Comparison of ENCODE assay signal across 8 cellular contexts in genomic region chr12:24948452-24948815, GRCh38. TPM values are rescaled to one million over a fixed set of nuclear protein-coding genes. Genes with fewer than 3 reads are reported as not detected.
DNase-seq lines count a peak whose midpoint lies in the region; ATAC-seq, FAIRE-seq and TF ChIP-seq lines count a peak whose summit lies in the region.

No MANE protein-coding gene starts in this region.

- H3K4me3 ChIP-seq in A549 = peak overlapping the region; percentile 60
- peak overlapping the region; percentile 96 for H3K4me3 ChIP-seq in HUES64 (ENCODE audit: low read length)

- peaks cover 66% of the 10 kb centered on the region for H3K27me3 Mint-ChIP-seq in activated T-cell treated with anti-CD3 and anti-CD28 coated beads, Interleukin-2, amount 50 U/mL, for 24 hours
- peaks cover 36% of the 10 kb centered on the region for H3K27me3 Mint-ChIP-seq in progenitor cell of endocrine pancreas

- H3K9me3 Mint-ChIP-seq in activated T-cell treated with anti-CD3 and anti-CD28 coated beads, Interleukin-2, amount 50 U/mL, for 24 hours = no peaks in the 10 kb centered on the region
- H3K9me3 Mint-ChIP-seq in progenitor cell of endocrine pancreas (ENCODE audit: low read depth) = no peaks in the 10 kb centered on the region

- H3K4me1 Mint-ChIP-seq in activated T-cell treated with anti-CD3 and anti-CD28 coated beads, Interleukin-2, amount 50 U/mL, for 24 hours (ENCODE audit: low read depth) = peaks cover 64% of the 10 kb centered on the region
- peaks cover 35% of the 10 kb centered on the region for H3K4me1 Mint-ChIP-seq in progenitor cell of endocrine pancreas (ENCODE audit: low read depth)

- TF ChIP-seq RAD21 in A549 (conservative IDR thresholded peaks at IDR 0.05 in 1 of 2, IDR thresholded peaks at IDR 0.05 in 1 of 2) = no peak

- CTCF ChIA-PET in A549 (lab: Yijun Ruan, JAX) = no interaction called here

- peak; percentile 61 to 76 for ATAC-seq in A549
- ATAC-seq in GM18873 (IDR thresholded peaks at IDR 0.05; ENCODE audit: low FRiP score, unreplicated experiment) = peak; percentile 33
- ATAC-seq in Right ventricle myocardium superior (ENCODE audit: poor library complexity) = peak; percentile 45
- no peak for ATAC-seq in GM19452 (IDR thresholded peaks at IDR 0.05; ENCODE audit: unreplicated experiment)

- H3K27ac Mint-ChIP-seq in activated T-cell treated with anti-CD3 and anti-CD28 coated beads, Interleukin-2, amount 50 U/mL, for 24 hours = peak overlapping the region; percentile 90
- peak overlapping the region; percentile 91 for H3K27ac Mint-ChIP-seq in progenitor cell of endocrine pancreas

- 1% methylated on average over 18 of the region's 18 CpGs for WGBS in A549 (ENCODE audit: missing lambda C conversion rate)
- under 1% methylated on average over 18 of the region's 18 CpGs for WGBS in HUES64

- TF ChIP-seq POLR2A in A549 (IDR thresholded peaks at IDR 0.05; ENCODE audit: low read length) = no peak

- peak; percentile 22 to 31 for DNase-seq in A549 (ENCODE audit: low read depth in 1 of 2, low spot score in 1 of 2)
- peak; percentile 61 for DNase-seq in activated T-cell treated with anti-CD3 and anti-CD28 coated beads, Interleukin-2, amount 50 U/mL, for 24 hours
- no peak for DNase-seq in Right ventricle myocardium superior
- no peak for DNase-seq in progenitor cell of endocrine pancreas (ENCODE audit: low spot score, unreplicated experiment)
- DNase-seq in SHP77 (lab: John Stamatoyannopoulos, UW) = no peak

- H3K4me2 ChIP-seq in A549 = peak overlapping the region; percentile 85

- no peak for TF ChIP-seq CTCF in A549 (IDR thresholded peaks at IDR 0.05)
- no peak for TF ChIP-seq CTCF in progenitor cell of endocrine pancreas (IDR thresholded peaks at IDR 0.05; ENCODE audit: unreplicated experiment)

- no peak for TF ChIP-seq EP300 in A549 (IDR thresholded peaks at IDR 0.05)

- peaks cover 12% of the 10 kb centered on the region for H3K36me3 Mint-ChIP-seq in activated T-cell treated with anti-CD3 and anti-CD28 coated beads, Interleukin-2, amount 50 U/mL, for 24 hours (ENCODE audit: low read depth)
- peaks cover 5% of the 10 kb centered on the region for H3K36me3 Mint-ChIP-seq in progenitor cell of endocrine pancreas (ENCODE audit: insufficient read depth)

- FAIRE-seq in A549 (lab: Jason Lieb, UNC) = no peak

- H3K27me3 ChIP-seq in HUES64 (ENCODE audit: insufficient read depth, low read length) = no peaks in the 10 kb centered on the region

- POLR2A ChIA-PET in A549 (lab: Yijun Ruan, JAX) = no interaction called here

- peak overlapping the region; percentile 81 for H3K4me3 Mint-ChIP-seq in activated T-cell treated with anti-CD3 and anti-CD28 coated beads, Interleukin-2, amount 50 U/mL, for 24 hours
- peak overlapping the region; percentile 90 for H3K4me3 Mint-ChIP-seq in progenitor cell of endocrine pancreas (ENCODE audit: low read depth)

- H3K9ac ChIP-seq in HUES64 (ENCODE audit: low read depth, low read length) = peak overlapping the region; percentile 99

- H3K9me3 ChIP-seq in A549 (no peaks in the 10 kb centered on the region), HUES64 (ENCODE audit: insufficient read depth, low read depth, low read length) (no peaks in the 10 kb centered on the region)

- H3K36me3 ChIP-seq in HUES64 (ENCODE audit: insufficient read depth, low read length) = peaks cover 20% of the 10 kb centered on the region; the same call in 1 of the 2 replicates

- intact Hi-C loops in Right ventricle myocardium superior (cut with DNase I) = no loop called here

- H3K4me1 ChIP-seq in A549 (peaks cover 9% of the 10 kb centered on the region; the same call in 2 of the 3 replicates), HUES64 (ENCODE audit: insufficient read depth, low read length) (peaks cover 52% of the 10 kb centered on the region)

- peak overlapping the region; percentile 75 to 93 for H3K27ac ChIP-seq in A549
- peak overlapping the region; percentile 99 for H3K27ac ChIP-seq in HUES64 (ENCODE audit: low read depth, low read length)

TF ChIP-seq in A549, 52 proteins besides CTCF, POLR2A, EP300 and RAD21:
- TF ChIP-seq JUN (IDR thresholded peaks at IDR 0.05) (no peak), GATA3 (IDR thresholded peaks at IDR 0.05; ENCODE audit: borderline replicate concordance) (no peak), ZFP36 (IDR thresholded peaks at IDR 0.05; ENCODE audit: borderline replicate concordance, partially characterized antibody) (no peak), PHF8 (IDR thresholded peaks at IDR 0.05; ENCODE audit: borderline replicate concordance, low read depth) (no peak), CBX2 (IDR thresholded peaks at IDR 0.05; ENCODE audit: borderline replicate concordance, low read depth) (no peak), POLR2AphosphoS2 (conservative IDR thresholded peaks at IDR 0.05; ENCODE audit: low read length) (no peak), CHD2 (IDR thresholded peaks at IDR 0.05; ENCODE audit: low read length, partially characterized antibody) (no peak), CHD4 (IDR thresholded peaks at IDR 0.05; ENCODE audit: borderline replicate concordance) (no peak), HOXB13 (CRISPR knock-in tag; IDR thresholded peaks at IDR 0.05; ENCODE audit: low read depth) (no peak), PBX3 (IDR thresholded peaks at IDR 0.05) (no peak), NFE2L2 (conservative IDR thresholded peaks at IDR 0.05; ENCODE audit: low read length) (no peak), FOSB (CRISPR knock-in tag; IDR thresholded peaks at IDR 0.05) (no peak), CEBPB (IDR thresholded peaks at IDR 0.05) (no peak), SMC3 (IDR thresholded peaks at IDR 0.05) (no peak), EHF (CRISPR knock-in tag; IDR thresholded peaks at IDR 0.05) (no peak), HOXA7 (CRISPR knock-in tag; IDR thresholded peaks at IDR 0.05) (no peak)
- TF ChIP-seq, protein P1, sequence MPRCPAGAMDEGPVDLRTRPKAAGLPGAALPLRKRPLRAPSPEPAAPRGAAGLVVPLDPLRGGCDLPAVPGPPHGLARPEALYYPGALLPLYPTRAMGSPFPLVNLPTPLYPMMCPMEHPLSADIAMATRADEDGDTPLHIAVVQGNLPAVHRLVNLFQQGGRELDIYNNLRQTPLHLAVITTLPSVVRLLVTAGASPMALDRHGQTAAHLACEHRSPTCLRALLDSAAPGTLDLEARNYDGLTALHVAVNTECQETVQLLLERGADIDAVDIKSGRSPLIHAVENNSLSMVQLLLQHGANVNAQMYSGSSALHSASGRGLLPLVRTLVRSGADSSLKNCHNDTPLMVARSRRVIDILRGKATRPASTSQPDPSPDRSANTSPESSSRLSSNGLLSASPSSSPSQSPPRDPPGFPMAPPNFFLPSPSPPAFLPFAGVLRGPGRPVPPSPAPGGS (IDR thresholded peaks at IDR 0.05) = no peak
- TF ChIP-seq, protein P2, sequence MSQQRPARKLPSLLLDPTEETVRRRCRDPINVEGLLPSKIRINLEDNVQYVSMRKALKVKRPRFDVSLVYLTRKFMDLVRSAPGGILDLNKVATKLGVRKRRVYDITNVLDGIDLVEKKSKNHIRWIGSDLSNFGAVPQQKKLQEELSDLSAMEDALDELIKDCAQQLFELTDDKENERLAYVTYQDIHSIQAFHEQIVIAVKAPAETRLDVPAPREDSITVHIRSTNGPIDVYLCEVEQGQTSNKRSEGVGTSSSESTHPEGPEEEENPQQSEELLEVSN (IDR thresholded peaks at IDR 0.05; ENCODE audit: borderline replicate concordance, low read depth) = no peak

RNA-seq across cellular contexts. Expression of gene BCAT1, which starts 0.5 kb away (rescaled TPM):
- polyA plus RNA-seq in A549 (2011; rRNA removed) (14.6 and 18.0 TPM in 2 replicates), A549 (2017; fragmentation: RNase III; extraction: RNeasy Plus Mini Kit Qiagen cat#74134 plus additional on column Dnase treatment) (10.4 to 12.2 TPM (median 10.5 TPM) in 3 replicates)
- 1.8 and 2.1 TPM in 2 replicates for polyA plus RNA-seq in A549 (2012; cell fraction: cytosol; rRNA removed)
- 1.1 and 1.8 TPM in 2 replicates for polyA plus RNA-seq in A549 (2012; cell fraction: nucleus; rRNA removed)
- 26.2 and 30.2 TPM in 2 replicates for polyA minus RNA-seq in A549 (2011; rRNA and poly(A)+ RNA removed)
- polyA plus RNA-seq in HUES64 (2013, experiment 1 of 2) = 110 TPM
- 117 TPM for polyA plus RNA-seq in HUES64 (2013, experiment 2 of 2)
- total RNA-seq in Right ventricle myocardium superior (5.1 TPM), progenitor cell of endocrine pancreas (52.9 and 65.8 TPM in 2 replicates)

Comparison
In these comparisons a context has a peak if more than half of its experiments do, and no peak if none do; other contexts are left out.
1. DNase-seq: peak in A549 (2 of 2) and activated T-cell treated with anti-CD3 and anti-CD28 coated beads, Interleukin-2, amount 50 U/mL, for 24 hours (single experiment); none in Right ventricle myocardium superior (single experiment), progenitor cell of endocrine pancreas (single experiment) and SHP77 (0 of 2).